Comparison of ENCODE assay signal across 19 cellular contexts in genomic region chr2:54830546-54830945, GRCh38.
DNase-seq lines count a peak whose midpoint lies in the region; TF ChIP-seq lines count a peak whose summit lies in the region.
"Had no signal": no experiment of that assay in that cellular context is flagged by ENCODE, and none has a peak within 500 bp of the region (broad histone marks: within the 10 kb centered on the region; RNA-seq: fewer than 3 reads in every experiment).

No MANE protein-coding gene starts in this region.

- TF ChIP-seq CTCF in mammary epithelial cell (conservative IDR thresholded peaks at IDR 0.05 in 1 of 2, IDR thresholded peaks at IDR 0.05 in 1 of 2; ENCODE audit: extremely low read depth in 1 of 2, insufficient read depth in 1 of 2, low read depth in 1 of 2, low read length in 2 of 2) = no peak
- no peak for TF ChIP-seq CTCF in fibroblast of pulmonary artery (IDR thresholded peaks at IDR 0.05; ENCODE audit: low read length, missing control alignments)
- TF ChIP-seq CTCF in GM13976 (IDR thresholded peaks at IDR 0.05; ENCODE audit: borderline replicate concordance, control extremely low read depth, extremely low read depth, insufficient read depth, missing control alignments) = no peak
- TF ChIP-seq CTCF in OCI-LY7 (conservative IDR thresholded peaks at IDR 0.05; ENCODE audit: low read length) = no peak

- BruUV-seq in mammary epithelial cell (replicated peaks; lab: Mats Ljungman, UMichigan) (no TSS peak), OCI-LY7 (replicated peaks; lab: Mats Ljungman, UMichigan) (no TSS peak)

- H3K27me3 ChIP-seq in mammary epithelial cell (ENCODE audit: insufficient read depth, low read length) = no peaks in the 10 kb centered on the region
- H3K27me3 ChIP-seq: BE2C had no signal

- dilution Hi-C loops in mammary epithelial cell (cut with HindIII; ENCODE audit: low sequenced_read_pairs) = no loop called here

- no peak overlapping the region for H3K4me3 ChIP-seq in mammary epithelial cell (replicated peaks in 1 of 3; ENCODE audit: insufficient read depth in 1 of 3, low read depth in 2 of 3, low read length in 3 of 3)
- no peak overlapping the region for H3K4me3 ChIP-seq in fibroblast of pulmonary artery (replicated peaks; ENCODE audit: low read depth, low read length)
- H3K4me3 ChIP-seq in OCI-LY7 (ENCODE audit: low read depth, low read length, poor library complexity, severe bottlenecking) = no peak overlapping the region
- H3K4me3 ChIP-seq: GM12878, GM23248, HAP-1 had no signal

- no peak overlapping the region for H3K9ac ChIP-seq in mammary epithelial cell (ENCODE audit: insufficient read depth, low read length)
- H3K9ac ChIP-seq: GM23248 had no signal

- DNase-seq in mammary epithelial cell (no peak), dermis blood vessel endothelial cell (peak; percentile 16), fibroblast of pulmonary artery (ENCODE audit: low read depth) (peak; percentile 67), GM13976 (ENCODE audit: low spot score) (no peak), OCI-LY7 (ENCODE audit: low spot score) (no peak)
- no peak for DNase-seq in activated naive CD4-positive, alpha-beta T cell treated with anti-CD3 and anti-CD28 coated beads, Interleukin-2, amount 50 U/mL, for 16 hours
- DNase-seq: ACHN; BE2C; C1 segment of cervical spinal cord; CD4-positive, CD25-positive, alpha-beta regulatory T cell; CD8-positive, alpha-beta memory T cell; COR-L47; DMS 273 treated with DMSO at 0.1 percent for 48 hours; DMS53; DND-41; EL; GM23248 had no signal

- H3K4me2 ChIP-seq in mammary epithelial cell (ENCODE audit: insufficient read depth, low read depth, low read length) = no peak overlapping the region
- H3K4me2 ChIP-seq in OCI-LY7 (ENCODE audit: low read length) = no peak overlapping the region

- H3K79me2 ChIP-seq in mammary epithelial cell (ENCODE audit: insufficient read depth, low read length) (no peaks in the 10 kb centered on the region), OCI-LY7 (ENCODE audit: insufficient read depth, low read depth, low read length) (no peaks in the 10 kb centered on the region)

- intact Hi-C loops in mammary epithelial cell (cut with micrococcal nuclease) = no loop called here
- intact Hi-C loops in OCI-LY7 (cut with micrococcal nuclease; ENCODE audit: unreplicated experiment) = no loop called here

- no peaks in the 10 kb centered on the region for H3K9me3 ChIP-seq in mammary epithelial cell (replicated peaks; ENCODE audit: insufficient read depth, low read length)
- no peaks in the 10 kb centered on the region for H3K9me3 ChIP-seq in OCI-LY7 (ENCODE audit: low read length)
- H3K9me3 ChIP-seq: BE2C, HAP-1 had no signal

- in situ Hi-C loops in mammary epithelial cell (cut with MboI; ENCODE audit: low sequenced_read_pairs in 2 of 2) = loop anchor here in 1 of 2 donors (10.0 kb wide), 1 partner anchor 106 kb away; the partner anchor contains the start of gene EML6
- in situ Hi-C loops in GM13976 (cut with MboI; ENCODE audit: low sequenced_read_pairs, unreplicated experiment) = no loop called here

- H3K9me2 ChIP-seq in OCI-LY7 (ENCODE audit: insufficient read depth, low read length) = no peaks in the 10 kb centered on the region

- H3K36me3 ChIP-seq in mammary epithelial cell (ENCODE audit: insufficient read depth, low read length) = no peaks in the 10 kb centered on the region
- peaks cover 100% of the 10 kb centered on the region for H3K36me3 ChIP-seq in OCI-LY7 (ENCODE audit: insufficient read depth, low read length)
- H3K36me3 ChIP-seq: BE2C, HAP-1 had no signal

- WGBS in mammary epithelial cell (ENCODE audit: low coverage, missing lambda C conversion rate) = 96% methylated on average over 8 of the region's 8 CpGs

- H2AFZ ChIP-seq in mammary epithelial cell (ENCODE audit: low read depth, low read length) = peak overlapping the region; percentile 3
- no peak overlapping the region for H2AFZ ChIP-seq in OCI-LY7 (ENCODE audit: low read length)
- H2AFZ ChIP-seq: GM23248 had no signal

- H4K20me1 ChIP-seq in mammary epithelial cell (ENCODE audit: insufficient read depth, low read length) = no peaks in the 10 kb centered on the region
- no peaks in the 10 kb centered on the region for H4K20me1 ChIP-seq in OCI-LY7 (ENCODE audit: insufficient read depth, low read length)

- H3K4me1 ChIP-seq in mammary epithelial cell (ENCODE audit: insufficient read depth, low read length) (no peaks in the 10 kb centered on the region), OCI-LY7 (ENCODE audit: insufficient read depth, low read length, poor library complexity, severe bottlenecking) (no peaks in the 10 kb centered on the region)
- H3K4me1 ChIP-seq: BE2C had no signal

- H3K27ac ChIP-seq in mammary epithelial cell (ENCODE audit: insufficient read depth, low read depth, low read length) (no peak overlapping the region), OCI-LY7 (ENCODE audit: low read depth, low read length, poor library complexity, severe bottlenecking) (no peak overlapping the region)
- H3K27ac ChIP-seq: GM23248 had no signal

- POLR2A ChIA-PET in OCI-LY7 (lab: Charles Lee) = interaction anchor here (1.1 kb wide), 1 partner anchor 39 kb away, joined by 3 read pairs; no protein-coding TSS in a partner anchor

- CTCF ChIA-PET in mammary epithelial cell (lab: Charles Lee; ENCODE audit: low non-redundant PET) (no interaction called here), OCI-LY7 (lab: Charles Lee; ENCODE audit: unreplicated experiment) (no interaction called here)

Comparison
In these comparisons a context has a peak if more than half of its experiments do, and no peak if none do; other contexts are left out.
1. DNase-seq: peak in dermis blood vessel endothelial cell (single experiment) and fibroblast of pulmonary artery (single experiment); none in mammary epithelial cell (single experiment), GM13976 (single experiment), OCI-LY7 (single experiment) and activated naive CD4-positive, alpha-beta T cell treated with anti-CD3 and anti-CD28 coated beads, Interleukin-2, amount 50 U/mL, for 16 hours (single experiment).